Comparison of ENCODE assay signal across 5 cellular contexts in the genomic region with DNA sequence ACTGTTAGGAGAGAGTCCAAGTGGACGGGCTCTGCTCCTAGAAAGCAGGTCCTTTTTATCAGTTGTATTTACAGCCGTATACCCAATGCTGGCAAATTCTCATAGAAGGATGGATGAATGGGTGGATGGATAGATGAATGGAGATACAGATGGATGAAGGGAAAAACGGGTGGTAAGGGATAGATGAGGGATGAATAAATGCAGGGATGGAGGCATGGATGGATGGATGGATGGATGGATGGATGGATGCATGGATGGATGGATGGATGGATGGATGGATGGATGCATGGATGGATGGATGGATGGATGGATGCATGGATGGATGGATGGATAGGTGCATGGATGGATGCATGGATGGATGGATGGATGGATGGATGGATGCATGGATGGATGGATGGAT.
A peak's percentile ranks its signal among the peaks of the same experiment; 100 is the strongest.
DNase-seq lines count a peak whose midpoint lies in the region; FAIRE-seq and TF ChIP-seq lines count a peak whose summit lies in the region.
"Not testable (repeated sequence)": the region's sequence is repeated elsewhere in the genome, so short reads cannot be mapped to it uniquely, and the experiment has no call there.

No MANE protein-coding gene starts in this region.

- not testable (repeated sequence) for H3K27me3 Mint-ChIP-seq in endothelial cell (ENCODE audit: unreplicated experiment)

- peaks cover 21% of the 10 kb centered on the region for H3K4me1 Mint-ChIP-seq in endothelial cell (ENCODE audit: unreplicated experiment)

- peaks cover 28% of the 10 kb centered on the region for H3K36me3 Mint-ChIP-seq in endothelial cell (ENCODE audit: low read depth, unreplicated experiment)

- H3K9me3 ChIP-seq in left ventricle myocardium inferior (replicated peaks); stomach smooth muscle (ENCODE audit: control insufficient read depth in 2 of 2, low read length in 2 of 2): not testable (repeated sequence)

- H3K4me3 Mint-ChIP-seq in endothelial cell (ENCODE audit: unreplicated experiment), result peak overlapping the region; percentile 17

- peaks cover 89% of the 10 kb centered on the region for H3K4me1 ChIP-seq in left ventricle myocardium inferior
- peaks cover 36% of the 10 kb centered on the region for H3K4me1 ChIP-seq in rectal smooth muscle tissue (ENCODE audit: control insufficient read depth, insufficient read depth, low read length)
- H3K4me1 ChIP-seq in stomach smooth muscle (ENCODE audit: control insufficient read depth, insufficient read depth, low read length), result peaks cover 52% of the 10 kb centered on the region

- H3K27ac ChIP-seq in left ventricle myocardium inferior (replicated peaks), result peak overlapping the region; percentile 73
- H3K27ac ChIP-seq in rectal smooth muscle tissue (ENCODE audit: low read depth, low read length), result peak overlapping the region; percentile 50
- H3K27ac ChIP-seq in stomach smooth muscle (ENCODE audit: low read length), result peak overlapping the region; percentile 24

- not testable (repeated sequence) for DNase-seq in HTR-8/SVneo (ENCODE audit: insufficient read length, low spot score); endothelial cell (ENCODE audit: low spot score); left ventricle myocardium inferior

- FAIRE-seq in HTR-8/SVneo (lab: Jason Lieb, UNC), result peak; percentile 93

- not testable (repeated sequence) for H3K9me3 Mint-ChIP-seq in endothelial cell (ENCODE audit: unreplicated experiment)

- intact Hi-C loops in left ventricle myocardium inferior (cut with micrococcal nuclease), result not testable (repeated sequence)

- H3K27ac Mint-ChIP-seq in endothelial cell (ENCODE audit: unreplicated experiment), result not testable (repeated sequence)

- H3K9ac ChIP-seq in rectal smooth muscle tissue (ENCODE audit: low read length); stomach smooth muscle (ENCODE audit: low read length in 2 of 2): not testable (repeated sequence)

- peaks cover 86% of the 10 kb centered on the region for H3K36me3 ChIP-seq in left ventricle myocardium inferior
- peaks cover 55% of the 10 kb centered on the region for H3K36me3 ChIP-seq in rectal smooth muscle tissue (ENCODE audit: control insufficient read depth, insufficient read depth, low read length)
- peaks cover 86 to 90% of the 10 kb centered on the region in 2 donors for H3K36me3 ChIP-seq in stomach smooth muscle (ENCODE audit: control insufficient read depth in 2 of 2, insufficient read depth in 2 of 2, low read length in 2 of 2)

- not testable (repeated sequence) for H3K4me3 ChIP-seq in left ventricle myocardium inferior; rectal smooth muscle tissue (ENCODE audit: low read length); stomach smooth muscle (ENCODE audit: low read length in 2 of 2)

- TF ChIP-seq CTCF in endothelial cell (IDR thresholded peaks at IDR 0.05; ENCODE audit: unreplicated experiment); left ventricle myocardium inferior (IDR thresholded peaks at IDR 0.05; ENCODE audit: borderline replicate concordance): not testable (repeated sequence)

- not testable (repeated sequence) for H3K27me3 ChIP-seq in left ventricle myocardium inferior (ENCODE audit: low read depth); rectal smooth muscle tissue (ENCODE audit: control insufficient read depth, insufficient read depth, low read length); stomach smooth muscle (ENCODE audit: control insufficient read depth in 1 of 2, insufficient read depth in 2 of 2, low read length in 2 of 2)
